In the genomic region with DNA sequence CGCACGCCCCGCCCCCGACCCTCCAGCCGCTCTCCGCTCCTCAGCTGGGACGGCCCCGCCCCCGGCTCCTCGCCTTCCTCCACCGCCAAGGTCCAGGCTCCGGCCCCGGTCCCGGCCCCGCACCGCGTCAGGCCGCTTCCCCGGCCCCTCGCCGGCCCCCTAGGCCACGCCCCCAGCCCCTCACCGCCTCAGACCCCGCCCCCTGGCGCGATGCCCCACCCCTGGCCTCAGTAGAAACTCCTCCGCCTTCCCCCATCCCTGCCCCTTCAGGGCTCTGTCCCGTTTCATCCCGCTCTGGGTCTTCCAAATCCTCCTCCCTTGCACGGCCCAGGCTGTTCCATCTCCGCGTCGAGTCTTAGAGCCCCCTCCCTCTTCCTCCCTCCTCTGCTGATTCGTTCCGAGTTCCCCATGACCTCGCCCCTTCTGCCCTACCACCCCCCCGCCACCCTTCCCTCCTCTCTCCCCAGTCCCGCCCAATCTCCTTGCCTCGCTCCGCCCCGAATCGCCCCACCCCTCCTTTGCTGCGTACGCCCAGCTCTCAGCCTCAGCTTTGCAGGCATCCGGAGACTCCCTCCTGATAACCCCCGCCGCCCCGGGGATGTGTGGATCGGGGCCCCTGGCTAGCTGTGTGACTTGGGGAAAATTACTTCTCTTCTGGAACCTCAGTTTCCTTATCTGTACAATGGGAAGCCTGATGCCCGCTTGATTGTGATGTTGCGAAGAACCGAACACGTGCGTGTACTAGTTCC, we compare ENCODE assay signal across 8 cellular contexts. TPM values are rescaled to one million over a fixed set of nuclear protein-coding genes. Genes with fewer than 3 reads are reported as not detected.
DNase-seq lines count a peak whose midpoint lies in the region; ATAC-seq, FAIRE-seq and TF ChIP-seq lines count a peak whose summit lies in the region.

No MANE protein-coding gene starts in this region.

- H3K9me3 ChIP-seq in kidney (ENCODE audit: control insufficient read depth in 1 of 2, low read length in 2 of 2) = no peaks in the 10 kb centered on the region

- H3K9ac ChIP-seq in kidney (ENCODE audit: low read length in 2 of 2) = no peak overlapping the region

- peak overlapping the region; percentile 78 to 84 for H3K27ac ChIP-seq in kidney (ENCODE audit: low read depth in 2 of 2, low read length in 2 of 2)

- peaks cover 9 to 10% of the 10 kb centered on the region in 2 donors for H3K4me1 ChIP-seq in kidney (ENCODE audit: control insufficient read depth in 1 of 2, insufficient read depth in 1 of 2, low read depth in 1 of 2, low read length in 2 of 2)

- H3K36me3 ChIP-seq in kidney (ENCODE audit: control insufficient read depth in 1 of 2, insufficient read depth in 2 of 2, low read length in 2 of 2) = no peaks in the 10 kb centered on the region

- intact Hi-C loops in kidney (cut with DNase I) = no loop called here

- TF ChIP-seq CTCF in HFF-Myc (IDR thresholded peaks at IDR 0.05; ENCODE audit: low read depth, low read length, missing control alignments) (no peak), kidney (IDR thresholded peaks at IDR 0.05; ENCODE audit: borderline replicate concordance, extremely low read depth, insufficient read depth) (no peak)

- DNase-seq in DMS 273 (lab: John Stamatoyannopoulos, UW; ENCODE audit: unreplicated experiment) = peak; percentile 95
- peak; percentile 72 for DNase-seq in HFF-Myc (ENCODE audit: extremely low read depth, low read depth)
- DNase-seq in NCI-H2196 (lab: John Stamatoyannopoulos, UW; ENCODE audit: unreplicated experiment) = peak; percentile 94
- DNase-seq in activated CD4-positive, alpha-beta T cell treated with anti-CD3 and anti-CD28 coated beads for 24 hours (ENCODE audit: low read depth in 2 of 2) = peak; percentile 85 to 90
- DNase-seq in cerebellum (ENCODE audit: low spot score) = peak; percentile 60
- peak; percentile 98 for DNase-seq in kidney
- DNase-seq in stimulated activated CD4-positive, alpha-beta T cell treated with anti-CD3 and anti-CD28 coated beads, Interleukin-15, amount 100 ng/mL, for 1 hour (ENCODE audit: low read depth in 1 of 2, low spot score in 1 of 2) = peak; percentile 76 to 82

- ATAC-seq in HG02571 (IDR thresholded peaks at IDR 0.05; ENCODE audit: unreplicated experiment) = no peak

- no peak for FAIRE-seq in kidney (lab: Jason Lieb, UNC)

- H3K4me3 ChIP-seq in HFF-Myc (replicated peaks; ENCODE audit: low read depth, low read length) (peak overlapping the region; percentile 56), kidney (ENCODE audit: low read length in 2 of 2) (peak overlapping the region; percentile 64 to 81)

RNA-seq across cellular contexts. Expression of a gene that starts 0.4 kb away (rescaled TPM):
- total RNA-seq in cerebellum (16.2 TPM), kidney (37.8 TPM)
- polyA plus RNA-seq in kidney (ENCODE audit: insufficient read depth, low read depth, low replicate concordance) = 29.9 TPM

RNA-seq across cellular contexts. Expression of a gene that starts 46.6 kb away (rescaled TPM):
- 3.1 TPM for total RNA-seq in cerebellum
- 0.50 TPM for total RNA-seq in kidney
- polyA plus RNA-seq in kidney (ENCODE audit: insufficient read depth, low read depth, low replicate concordance) = not detected

RNA-seq across cellular contexts. Expression of a gene that starts 59.9 kb away (rescaled TPM):
- total RNA-seq in cerebellum (4.7 TPM), kidney (46.3 TPM)
- polyA plus RNA-seq in kidney (ENCODE audit: insufficient read depth, low read depth, low replicate concordance) = 93.2 TPM
